ENCODE assay signal across 8 cellular contexts in the genomic region with DNA sequence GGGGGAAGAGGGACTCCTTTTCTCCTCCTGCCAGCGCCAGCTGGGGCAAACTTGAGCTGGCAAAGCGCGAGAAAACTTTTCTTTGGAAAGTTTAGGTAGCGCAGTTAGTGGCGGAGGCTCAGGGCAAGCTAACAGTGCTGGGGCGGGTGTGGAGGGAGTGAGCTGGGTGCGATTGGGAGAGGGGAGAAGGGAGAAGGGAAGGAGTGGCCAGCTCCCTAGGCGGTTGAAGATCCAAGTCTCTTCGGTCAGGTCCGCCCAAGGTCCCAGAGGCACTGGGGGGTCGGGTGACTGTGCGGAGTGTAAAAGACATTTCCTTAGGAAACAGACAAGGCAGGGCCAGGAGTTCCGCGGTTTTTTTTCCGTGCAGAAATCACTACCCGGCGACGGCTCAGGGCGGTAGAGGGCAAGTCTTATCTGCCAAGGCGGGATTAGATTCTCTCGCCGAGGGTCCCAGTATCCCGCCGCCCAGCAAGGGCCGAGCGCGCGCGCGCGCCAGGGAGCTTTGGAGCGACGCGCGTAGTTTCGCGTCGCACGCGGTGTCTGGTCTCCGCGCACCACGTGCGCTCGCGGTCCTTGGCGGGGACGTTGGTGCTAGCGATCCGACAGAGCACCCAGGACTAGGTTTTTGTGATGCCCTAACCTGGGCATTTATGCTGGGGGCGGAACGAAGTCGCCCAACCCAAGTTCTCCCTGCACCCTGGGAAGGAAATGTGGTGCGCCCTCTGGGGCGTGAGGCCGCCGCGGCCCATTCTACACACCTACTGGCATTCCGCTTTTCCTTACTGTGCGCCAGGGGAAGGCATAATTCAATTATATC. TPM values are rescaled to one million over a fixed set of nuclear protein-coding genes. Genes with fewer than 3 reads are reported as not detected.
DNase-seq lines count a peak whose midpoint lies in the region; ATAC-seq and TF ChIP-seq lines count a peak whose summit lies in the region.

No MANE protein-coding gene starts in this region.

- in situ Hi-C loops in transverse colon (cut with MboI; ENCODE audit: low pct_ligation_motif_present in 1 of 4, low pct_unique_long_range_greater_than_20kb in 1 of 4, low sequenced_read_pairs in 3 of 4), result no loop called here

- ATAC-seq in HG03135 (IDR thresholded peaks at IDR 0.05; ENCODE audit: unreplicated experiment), result no peak
- ATAC-seq in GM18502 (IDR thresholded peaks at IDR 0.05; ENCODE audit: poor library complexity, unreplicated experiment), result no peak

- DNase-seq in NCI-H1092 (lab: John Stamatoyannopoulos, UW) (peak; percentile 66), NCI-H1092 treated with DMSO at 0.1 percent for 48 hours (lab: John Stamatoyannopoulos, UW) (no peak), epithelial cell of proximal tubule (ENCODE audit: low read depth) (no peak), lung microvascular endothelial cell (ENCODE audit: low read depth in 2 of 2) (peak; percentile 51 to 76), transverse colon (peak; percentile 28)
- no peak for DNase-seq in stimulated activated CD4-positive, alpha-beta T cell treated with anti-CD3 and anti-CD28 coated beads, Interleukin-4, amount 100 ng/mL, for 24 hours

- H3K27ac ChIP-seq in transverse colon, result peak overlapping the region; percentile 15 to 73 (median 48)

- 1 to 2% methylated on average over 12 to 48 of the region's 60 CpGs for WGBS in transverse colon (ENCODE audit: low coverage in 1 of 2), 2 donors

- TF ChIP-seq EP300 in transverse colon (IDR thresholded peaks at IDR 0.05; ENCODE audit: low read depth), result no peak

- intact Hi-C loops in transverse colon (cut with DNase I; ENCODE audit: low total_unique reads), result no loop called here

- peaks cover 18 to 51% (median 36%) of the 10 kb centered on the region in 4 donors for H3K4me1 ChIP-seq in transverse colon

- no peak for TF ChIP-seq POLR2A in transverse colon (IDR thresholded peaks at IDR 0.05)

- no peaks in the 10 kb centered on the region for H3K9me3 ChIP-seq in transverse colon

- H3K27me3 ChIP-seq in transverse colon, result peaks cover 97% of the 10 kb centered on the region

- H3K4me3 ChIP-seq in epithelial cell of proximal tubule (ENCODE audit: low read depth, low read length), result peak overlapping the region; percentile 62
- H3K4me3 ChIP-seq in transverse colon, result peak overlapping the region; percentile 5 to 48 (median 30)

- H3K36me3 ChIP-seq in transverse colon, result no peaks in the 10 kb centered on the region

- TF ChIP-seq CTCF in epithelial cell of proximal tubule (conservative IDR thresholded peaks at IDR 0.05; ENCODE audit: low read depth, low read length) (no peak), transverse colon (IDR thresholded peaks at IDR 0.05) (no peak)

RNA-seq across cellular contexts. Expression of gene NFIB, which starts 33.7 kb away (rescaled TPM):
- total RNA-seq in epithelial cell of proximal tubule (2.4 and 5.0 TPM in 2 replicates), lung microvascular endothelial cell (111 and 164 TPM in 2 replicates), transverse colon (100 to 1,000 TPM in 1 of 4 donors, 10 to 100 TPM in 3; 40.2 to 150 (median 83.7) TPM)

Comparison
In these comparisons a context has a peak if more than half of its experiments do, and no peak if none do; other contexts are left out.
1. DNase-seq: peak in NCI-H1092 (single experiment), lung microvascular endothelial cell (2 of 2) and transverse colon (single experiment); none in NCI-H1092 treated with DMSO at 0.1 percent for 48 hours (single experiment), epithelial cell of proximal tubule (single experiment) and stimulated activated CD4-positive, alpha-beta T cell treated with anti-CD3 and anti-CD28 coated beads, Interleukin-4, amount 100 ng/mL, for 24 hours (single experiment).